In genomic region chr20:36591854-36592641, GRCh38 we compare ENCODE assay signal across 9 cellular contexts. TPM values are rescaled to one million over a fixed set of nuclear protein-coding genes. Genes with fewer than 3 reads are reported as not detected.
DNase-seq lines count a peak whose midpoint lies in the region; ATAC-seq and TF ChIP-seq lines count a peak whose summit lies in the region.
"Had no signal": no experiment of that assay in that cellular context is flagged by ENCODE, and none has a peak within 500 bp of the region (broad histone marks: within the 10 kb centered on the region; RNA-seq: fewer than 3 reads in every experiment).

No MANE protein-coding gene starts in this region.

- H3K4me2 ChIP-seq in OCI-LY7 (ENCODE audit: low read length): no peak overlapping the region
- H3K4me2 ChIP-seq: KMS-11 had no signal

- no peaks in the 10 kb centered on the region for H3K9me3 ChIP-seq in OCI-LY7 (ENCODE audit: low read length)

- DNase-seq in G401 (ENCODE audit: low spot score) (peak; percentile 59), OCI-LY7 (ENCODE audit: low spot score) (no peak), iPS-NIHi7 (ENCODE audit: extremely low spot score) (peak; percentile 66), NK-92 (lab: John Stamatoyannopoulos, UW; ENCODE audit: unreplicated experiment) (no peak)
- DNase-seq in activated naive CD4-positive, alpha-beta T cell treated with anti-CD3 and anti-CD28 coated beads, Interleukin-2, amount 50 U/mL, for 16 hours: peak; percentile 58
- DNase-seq in stimulated activated naive CD4-positive, alpha-beta T cell (lab: John Stamatoyannopoulos, UW): peak in 4 of 6 experiments; percentile 16 to 41 (median 29)

- H3K9me2 ChIP-seq in OCI-LY7 (ENCODE audit: insufficient read depth, low read length): no peaks in the 10 kb centered on the region

- TF ChIP-seq CTCF in OCI-LY7 (conservative IDR thresholded peaks at IDR 0.05; ENCODE audit: low read length): peak; percentile 70

- no peaks in the 10 kb centered on the region for H4K20me1 ChIP-seq in OCI-LY7 (ENCODE audit: insufficient read depth, low read length)

- peaks cover 55% of the 10 kb centered on the region for H3K4me1 ChIP-seq in OCI-LY7 (ENCODE audit: insufficient read depth, low read length, poor library complexity, severe bottlenecking)

- H3K4me3 ChIP-seq in OCI-LY7 (ENCODE audit: low read depth, low read length, poor library complexity, severe bottlenecking): no peak overlapping the region

- H3K79me2 ChIP-seq in OCI-LY7 (ENCODE audit: insufficient read depth, low read depth, low read length): no peaks in the 10 kb centered on the region

- H3K36me3 ChIP-seq in OCI-LY7 (ENCODE audit: insufficient read depth, low read length): peaks cover 63% of the 10 kb centered on the region

- TSS peak; percentile 43 for BruUV-seq in OCI-LY7 (replicated peaks; lab: Mats Ljungman, UMichigan)

- no peak overlapping the region for H3K27ac ChIP-seq in OCI-LY7 (ENCODE audit: low read depth, low read length, poor library complexity, severe bottlenecking)
- H3K27ac ChIP-seq: KMS-11 had no signal

- intact Hi-C loops in OCI-LY7 (cut with micrococcal nuclease; ENCODE audit: unreplicated experiment): no loop called here

- ATAC-seq in HG03439 (IDR thresholded peaks at IDR 0.05; ENCODE audit: unreplicated experiment) (no peak), HG03378 (IDR thresholded peaks at IDR 0.05; ENCODE audit: unreplicated experiment) (no peak)

- H2AFZ ChIP-seq in OCI-LY7 (ENCODE audit: low read length): no peak overlapping the region

- in situ Hi-C loops in G401 (cut with HindIII; ENCODE audit: low sequenced_read_pairs): no loop called here

- POLR2A ChIA-PET in OCI-LY7 (lab: Charles Lee): interaction anchor here (0.6 to 0.9 kb wide), 4 partner anchors 13 to 395 kb away, joined by 3 to 7 read pairs (median 5); no protein-coding TSS in a partner anchor

- CTCF ChIA-PET in OCI-LY7 (lab: Charles Lee; ENCODE audit: unreplicated experiment): interaction anchor here (0.6 kb wide), 1 partner anchor 869 kb away, joined by 3 read pairs; no protein-coding TSS in a partner anchor

RNA-seq across cellular contexts. Expression of gene RAB5IF, which starts 13.5 kb away (rescaled TPM):
- 162 and 192 TPM in 2 replicates for total RNA-seq in G401 (2014; rRNA removed; shearing (Covaris generic))
- 66.6 and 72.2 TPM in 2 replicates for total RNA-seq in OCI-LY7 (2014; rRNA removed; shearing (Covaris generic))
- 76.0 and 94.8 TPM in 2 replicates for total RNA-seq in OCI-LY7 (2022)

RNA-seq across cellular contexts. Expression of gene TGIF2, which starts 18.7 kb away (rescaled TPM):
- total RNA-seq in G401 (2014; rRNA removed; shearing (Covaris generic)): 17.0 and 17.2 TPM in 2 replicates
- 26.6 and 41.3 TPM in 2 replicates for total RNA-seq in OCI-LY7 (2014; rRNA removed; shearing (Covaris generic))
- 45.2 and 49.4 TPM in 2 replicates for total RNA-seq in OCI-LY7 (2022)

RNA-seq across cellular contexts. Expression of gene MYL9, which starts 50.7 kb away (rescaled TPM):
- total RNA-seq in G401 (2014; rRNA removed; shearing (Covaris generic)): 28.2 and 41.4 TPM in 2 replicates
- total RNA-seq in OCI-LY7 (2014; rRNA removed; shearing (Covaris generic)): not detected in 2 replicates
- total RNA-seq in OCI-LY7 (2022): not detected in 2 replicates

RNA-seq across cellular contexts. Expression of gene SLA2, which starts 53.9 kb away (rescaled TPM):
- total RNA-seq in G401 (2014; rRNA removed; shearing (Covaris generic)): 0.10 TPM in 1 of 2 replicates, not detected in the other
- 1.5 and 2.0 TPM in 2 replicates for total RNA-seq in OCI-LY7 (2014; rRNA removed; shearing (Covaris generic))
- 4.1 and 5.0 TPM in 2 replicates for total RNA-seq in OCI-LY7 (2022)

Comparison
In these comparisons a context has a peak if more than half of its experiments do, and no peak if none do; other contexts are left out.
1. DNase-seq: peak in G401 (single experiment), activated naive CD4-positive, alpha-beta T cell treated with anti-CD3 and anti-CD28 coated beads, Interleukin-2, amount 50 U/mL, for 16 hours (single experiment), iPS-NIHi7 (single experiment) and stimulated activated naive CD4-positive, alpha-beta T cell (4 of 6); none in OCI-LY7 (single experiment) and NK-92 (single experiment).
2. RNA of gene MYL9, which starts 50.7 kb away (total RNA-seq): 28.2 to 41.4 TPM in G401; not detected in OCI-LY7; every median in the first group is over 10 times any median in the second.